In the genomic region with DNA sequence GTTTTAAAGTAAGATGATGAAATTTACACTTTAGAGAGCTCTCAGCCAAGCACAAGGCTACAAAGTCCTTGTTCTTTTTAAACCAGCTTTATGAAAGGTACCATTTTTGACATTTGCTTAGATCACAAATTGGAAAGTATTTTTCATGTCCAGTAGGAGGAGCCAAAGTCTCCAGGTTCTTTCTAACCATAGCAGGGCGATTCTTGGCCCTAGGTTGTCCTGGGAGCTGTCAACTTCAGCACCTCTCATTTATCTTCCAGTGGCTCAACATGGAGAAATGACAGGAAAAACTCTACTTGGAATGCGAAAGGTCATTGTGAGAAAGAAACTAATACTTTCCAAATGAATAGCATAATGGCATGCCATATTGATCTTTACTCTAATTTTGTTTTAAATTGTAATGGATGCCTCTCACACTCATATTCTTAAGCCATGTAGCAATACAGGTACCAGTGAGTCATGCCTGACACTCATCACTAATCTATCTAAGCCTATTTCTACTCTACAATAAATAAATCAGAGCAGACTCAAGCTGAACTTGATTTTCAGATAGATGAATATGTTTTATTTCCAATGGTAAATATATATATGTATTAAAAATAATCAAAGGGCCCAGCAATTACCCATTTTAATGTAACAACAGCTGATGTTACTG, we compare ENCODE assay signal across 13 cellular contexts.
DNase-seq lines count a peak whose midpoint lies in the region; ATAC-seq and TF ChIP-seq lines count a peak whose summit lies in the region.
"Had no signal": no experiment of that assay in that cellular context is flagged by ENCODE, and none has a peak within 500 bp of the region (broad histone marks: within the 10 kb centered on the region; RNA-seq: fewer than 3 reads in every experiment).

No MANE protein-coding gene starts in this region.

- CTCF ChIA-PET in A673 (lab: Charles Lee) (interaction anchor here (1.2 to 1.4 kb wide), 2 partner anchors 148 to 626 kb away, joined by 3 to 6 read pairs; no protein-coding TSS in a partner anchor), HEK293 (lab: Yijun Ruan, JAX) (interaction anchor here (0.6 to 1.7 kb wide), 9 partner anchors 12 to 857 kb away, joined by 3 to 6 read pairs (median 4); no protein-coding TSS in a partner anchor), Panc1 (lab: Charles Lee) (interaction anchor here (1.1 kb wide), 1 partner anchor 149 kb away, joined by 3 read pairs; no protein-coding TSS in a partner anchor), WTC11 (lab: Charles Lee) (interaction anchor here (1.1 kb wide), 1 partner anchor 65 kb away, joined by 3 read pairs; no protein-coding TSS in a partner anchor)

- no peaks in the 10 kb centered on the region for H3K9me2 ChIP-seq in hepatocyte (replicated peaks; ENCODE audit: insufficient read depth)

- BruUV-seq in A673 (replicated peaks; lab: Mats Ljungman, UMichigan) (no TSS peak), Panc1 (replicated peaks; lab: Mats Ljungman, UMichigan) (no TSS peak)

- H3K79me2 ChIP-seq in hepatocyte: no peaks in the 10 kb centered on the region

- 14% methylated on average over 2 of the region's 2 CpGs for whole genome bisulfite sequencing in hepatocyte (ENCODE audit: low lambda C conversion rate, missing lambda C conversion rate)

- no peak overlapping the region for H3K4me2 ChIP-seq in hepatocyte

- no peaks in the 10 kb centered on the region for H3K27me3 ChIP-seq in A673 (replicated peaks; ENCODE audit: insufficient read depth, low read depth, low read length, poor library complexity)
- no peaks in the 10 kb centered on the region; the same call in 1 of the 2 replicates for H3K27me3 ChIP-seq in Panc1 (ENCODE audit: control insufficient read depth, insufficient read depth, low read length)
- peaks cover 50% of the 10 kb centered on the region for H3K27me3 ChIP-seq in hepatocyte
- H3K27me3 ChIP-seq in effector memory CD4-positive, alpha-beta T cell (replicated peaks; ENCODE audit: control insufficient read depth, insufficient read depth, low read length, poor library complexity, severe bottlenecking): no peaks in the 10 kb centered on the region

- H2AFZ ChIP-seq in hepatocyte: no peak overlapping the region

- H4K20me1 ChIP-seq in hepatocyte (ENCODE audit: insufficient read depth, poor library complexity, severe bottlenecking): no peaks in the 10 kb centered on the region

- no peaks in the 10 kb centered on the region for H3K36me3 ChIP-seq in A673 (ENCODE audit: insufficient read depth, low read length, poor library complexity, severe bottlenecking)
- no peaks in the 10 kb centered on the region for H3K36me3 ChIP-seq in HEK293 (ENCODE audit: control insufficient read depth in 2 of 2, insufficient read depth in 1 of 2, low read length in 2 of 2)
- H3K36me3 ChIP-seq in Panc1 (ENCODE audit: control insufficient read depth, insufficient read depth, low read length): no peaks in the 10 kb centered on the region
- H3K36me3 ChIP-seq in hepatocyte (replicated peaks; ENCODE audit: insufficient read depth, low read depth): no peaks in the 10 kb centered on the region
- H3K36me3 ChIP-seq in effector memory CD4-positive, alpha-beta T cell (ENCODE audit: control insufficient read depth, insufficient read depth, low read length): no peaks in the 10 kb centered on the region

- H3K4me1 Mint-ChIP-seq in WTC11: no peaks in the 10 kb centered on the region
- H3K4me1 Mint-ChIP-seq: CD8-positive, alpha-beta memory T cell had no signal

- no peak overlapping the region for H3K4me3 Mint-ChIP-seq in WTC11
- H3K4me3 Mint-ChIP-seq: activated naive CD4-positive, alpha-beta T cell treated with anti-CD3 and anti-CD28 coated beads for 36 hours; CD8-positive, alpha-beta memory T cell had no signal

- H3K27ac Mint-ChIP-seq in WTC11: no peak overlapping the region
- H3K27ac Mint-ChIP-seq: activated naive CD4-positive, alpha-beta T cell treated with anti-CD3 and anti-CD28 coated beads for 36 hours; CD8-positive, alpha-beta memory T cell had no signal

- peaks cover 8% of the 10 kb centered on the region for H3K27me3 Mint-ChIP-seq in WTC11 (ENCODE audit: low read depth)

- TF ChIP-seq CTCF in A673 (conservative IDR thresholded peaks at IDR 0.05; ENCODE audit: low read depth, low read length): peak; percentile 54
- TF ChIP-seq CTCF in HEK293 (tag by site-specific recombination; IDR thresholded peaks at IDR 0.05): no peak
- peak; percentile 58 for TF ChIP-seq CTCF in Panc1 (IDR thresholded peaks at IDR 0.05)
- peak; percentile 66 for TF ChIP-seq CTCF in hepatocyte (IDR thresholded peaks at IDR 0.05; ENCODE audit: poor library complexity)
- no peak for TF ChIP-seq CTCF in WTC11 (IDR thresholded peaks at IDR 0.05)

- POLR2A ChIA-PET in A673 (lab: Charles Lee; ENCODE audit: low non-redundant PET) (no interaction called here), HEK293 (lab: Yijun Ruan, JAX) (no interaction called here), Panc1 (lab: Charles Lee) (no interaction called here), WTC11 (lab: Charles Lee) (no interaction called here)

- intact Hi-C loops in A673 (cut with micrococcal nuclease; ENCODE audit: unreplicated experiment): no loop called here
- intact Hi-C loops in Panc1 (cut with micrococcal nuclease; ENCODE audit: unreplicated experiment): no loop called here
- intact Hi-C loops in Right ventricle myocardium superior (cut with DNase I): no loop called here

- H3K4me3 ChIP-seq in A673 (ENCODE audit: low read depth, low read length, poor library complexity, severe bottlenecking): no peak overlapping the region
- no peak overlapping the region for H3K4me3 ChIP-seq in HEK293 (ENCODE audit: low read depth, low read length)
- no peak overlapping the region for H3K4me3 ChIP-seq in Panc1 (ENCODE audit: low read depth in 2 of 2, low read length in 2 of 2)
- H3K4me3 ChIP-seq in hepatocyte: no peak overlapping the region
- no peak overlapping the region for H3K4me3 ChIP-seq in effector memory CD4-positive, alpha-beta T cell (ENCODE audit: insufficient read depth, low read depth, low read length, poor library complexity, severe bottlenecking)

- H3K9me3 Mint-ChIP-seq in WTC11: peaks cover 59% of the 10 kb centered on the region

- no peak for ATAC-seq in Panc1
- no peak for ATAC-seq in stimulated activated naive CD8-positive, alpha-beta T cell treated with anti-CD3 and anti-CD28 coated beads, Interleukin-15, Interleukin-2, amounts not matched to agents 100 U/mL and 50 U/mL, for 24 hours
- ATAC-seq in Right ventricle myocardium superior (ENCODE audit: poor library complexity): no peak
- no peak for ATAC-seq in WTC11

- DNase-seq in A673 (ENCODE audit: low spot score) (peak; percentile 65), Panc1 (ENCODE audit: low read depth, low spot score) (no peak), hepatocyte (ENCODE audit: low spot score) (peak; percentile 81), Right ventricle myocardium superior (no peak), WTC11 (ENCODE audit: low spot score) (no peak)
- no peak for DNase-seq in stimulated activated naive CD8-positive, alpha-beta T cell treated with anti-CD3 and anti-CD28 coated beads, Interleukin-15, Interleukin-2, amounts not matched to agents 100 U/mL and 50 U/mL, for 24 hours
- no peak for DNase-seq in effector memory CD4-positive, alpha-beta T cell
- DNase-seq: activated naive CD4-positive, alpha-beta T cell treated with anti-CD3 and anti-CD28 coated beads for 36 hours; CD8-positive, alpha-beta memory T cell; GOT3; hippocampal formation; NCI-H524 treated with DMSO at 0.1 percent for 48 hours had no signal

- H3K4me1 ChIP-seq in A673 (ENCODE audit: insufficient read depth, low read length, poor library complexity, severe bottlenecking): no peaks in the 10 kb centered on the region
- no peaks in the 10 kb centered on the region for H3K4me1 ChIP-seq in HEK293 (ENCODE audit: control insufficient read depth, insufficient read depth, low read length)
- H3K4me1 ChIP-seq in Panc1 (ENCODE audit: control insufficient read depth, insufficient read depth, low read length): no peaks in the 10 kb centered on the region
- H3K4me1 ChIP-seq in hepatocyte (ENCODE audit: insufficient read depth): no peaks in the 10 kb centered on the region
- H3K4me1 ChIP-seq in effector memory CD4-positive, alpha-beta T cell (ENCODE audit: control insufficient read depth, insufficient read depth, low read length, poor library complexity, severe bottlenecking): no peaks in the 10 kb centered on the region

- peaks cover 45% of the 10 kb centered on the region for H3K36me3 Mint-ChIP-seq in WTC11
- H3K36me3 Mint-ChIP-seq: CD8-positive, alpha-beta memory T cell had no signal

- in situ Hi-C loops in Panc1 (cut with HindIII; ENCODE audit: low pct_unique_long_range_greater_than_20kb, low sequenced_read_pairs): no loop called here

- H3K9me3 ChIP-seq in A673 (ENCODE audit: low read depth, low read length, poor library complexity, severe bottlenecking) (no peaks in the 10 kb centered on the region), HEK293 (ENCODE audit: control insufficient read depth, insufficient read depth, low read depth, low read length) (no peaks in the 10 kb centered on the region), Panc1 (ENCODE audit: control insufficient read depth, insufficient read depth, low read depth, low read length) (no peaks in the 10 kb centered on the region), hepatocyte (ENCODE audit: low read depth) (no peaks in the 10 kb centered on the region)
- no peaks in the 10 kb centered on the region for H3K9me3 ChIP-seq in effector memory CD4-positive, alpha-beta T cell (ENCODE audit: control insufficient read depth, low read length)

- H3K27ac ChIP-seq in A673 (ENCODE audit: low read depth, low read length, poor library complexity, severe bottlenecking) (no peak overlapping the region), HEK293 (ENCODE audit: extremely low read depth, low read depth, low read length) (no peak overlapping the region), Panc1 (ENCODE audit: low read length) (no peak overlapping the region), hepatocyte (no peak overlapping the region)
- H3K27ac ChIP-seq in effector memory CD4-positive, alpha-beta T cell (ENCODE audit: insufficient read depth, low read length, poor library complexity, severe bottlenecking): no peak overlapping the region

TF ChIP-seq in WTC11, 78 proteins besides CTCF, POLR2A, EP300 and RAD21 (continues in another document):
- TF ChIP-seq, protein P1, sequence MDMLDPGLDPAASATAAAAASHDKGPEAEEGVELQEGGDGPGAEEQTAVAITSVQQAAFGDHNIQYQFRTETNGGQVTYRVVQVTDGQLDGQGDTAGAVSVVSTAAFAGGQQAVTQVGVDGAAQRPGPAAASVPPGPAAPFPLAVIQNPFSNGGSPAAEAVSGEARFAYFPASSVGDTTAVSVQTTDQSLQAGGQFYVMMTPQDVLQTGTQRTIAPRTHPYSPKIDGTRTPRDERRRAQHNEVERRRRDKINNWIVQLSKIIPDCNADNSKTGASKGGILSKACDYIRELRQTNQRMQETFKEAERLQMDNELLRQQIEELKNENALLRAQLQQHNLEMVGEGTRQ (CRISPR knock-in tag; IDR thresholded peaks at IDR 0.05): no peak
- TF ChIP-seq ESRRA (CRISPR knock-in tag; IDR thresholded peaks at IDR 0.05; ENCODE audit: borderline replicate concordance): no peak
- no peak for TF ChIP-seq ZNF263 (CRISPR knock-in tag; IDR thresholded peaks at IDR 0.05; ENCODE audit: low read depth)

Comparison
In these comparisons a context has a peak if more than half of its experiments do, and no peak if none do; other contexts are left out.
1. DNase-seq: peak in A673 (single experiment) and hepatocyte (single experiment); none in Panc1 (single experiment), stimulated activated naive CD8-positive, alpha-beta T cell treated with anti-CD3 and anti-CD28 coated beads, Interleukin-15, Interleukin-2, amounts not matched to agents 100 U/mL and 50 U/mL, for 24 hours (single experiment), Right ventricle myocardium superior (single experiment), effector memory CD4-positive, alpha-beta T cell (0 of 3) and WTC11 (single experiment).
2. CTCF ChIP-seq: peak in A673 (single experiment), Panc1 (single experiment) and hepatocyte (single experiment); none in HEK293 (single experiment) and WTC11 (single experiment).